1 cellular context compared by ENCODE assay signal in genomic region chr3:45082139-45082538, GRCh38.
TF ChIP-seq lines count a peak whose summit lies in the region.

No MANE protein-coding gene starts in this region.

TF ChIP-seq in GM23338, 12 proteins besides CTCF, POLR2A, EP300 and RAD21 (continued from another document):
- TF ChIP-seq, protein P1, sequence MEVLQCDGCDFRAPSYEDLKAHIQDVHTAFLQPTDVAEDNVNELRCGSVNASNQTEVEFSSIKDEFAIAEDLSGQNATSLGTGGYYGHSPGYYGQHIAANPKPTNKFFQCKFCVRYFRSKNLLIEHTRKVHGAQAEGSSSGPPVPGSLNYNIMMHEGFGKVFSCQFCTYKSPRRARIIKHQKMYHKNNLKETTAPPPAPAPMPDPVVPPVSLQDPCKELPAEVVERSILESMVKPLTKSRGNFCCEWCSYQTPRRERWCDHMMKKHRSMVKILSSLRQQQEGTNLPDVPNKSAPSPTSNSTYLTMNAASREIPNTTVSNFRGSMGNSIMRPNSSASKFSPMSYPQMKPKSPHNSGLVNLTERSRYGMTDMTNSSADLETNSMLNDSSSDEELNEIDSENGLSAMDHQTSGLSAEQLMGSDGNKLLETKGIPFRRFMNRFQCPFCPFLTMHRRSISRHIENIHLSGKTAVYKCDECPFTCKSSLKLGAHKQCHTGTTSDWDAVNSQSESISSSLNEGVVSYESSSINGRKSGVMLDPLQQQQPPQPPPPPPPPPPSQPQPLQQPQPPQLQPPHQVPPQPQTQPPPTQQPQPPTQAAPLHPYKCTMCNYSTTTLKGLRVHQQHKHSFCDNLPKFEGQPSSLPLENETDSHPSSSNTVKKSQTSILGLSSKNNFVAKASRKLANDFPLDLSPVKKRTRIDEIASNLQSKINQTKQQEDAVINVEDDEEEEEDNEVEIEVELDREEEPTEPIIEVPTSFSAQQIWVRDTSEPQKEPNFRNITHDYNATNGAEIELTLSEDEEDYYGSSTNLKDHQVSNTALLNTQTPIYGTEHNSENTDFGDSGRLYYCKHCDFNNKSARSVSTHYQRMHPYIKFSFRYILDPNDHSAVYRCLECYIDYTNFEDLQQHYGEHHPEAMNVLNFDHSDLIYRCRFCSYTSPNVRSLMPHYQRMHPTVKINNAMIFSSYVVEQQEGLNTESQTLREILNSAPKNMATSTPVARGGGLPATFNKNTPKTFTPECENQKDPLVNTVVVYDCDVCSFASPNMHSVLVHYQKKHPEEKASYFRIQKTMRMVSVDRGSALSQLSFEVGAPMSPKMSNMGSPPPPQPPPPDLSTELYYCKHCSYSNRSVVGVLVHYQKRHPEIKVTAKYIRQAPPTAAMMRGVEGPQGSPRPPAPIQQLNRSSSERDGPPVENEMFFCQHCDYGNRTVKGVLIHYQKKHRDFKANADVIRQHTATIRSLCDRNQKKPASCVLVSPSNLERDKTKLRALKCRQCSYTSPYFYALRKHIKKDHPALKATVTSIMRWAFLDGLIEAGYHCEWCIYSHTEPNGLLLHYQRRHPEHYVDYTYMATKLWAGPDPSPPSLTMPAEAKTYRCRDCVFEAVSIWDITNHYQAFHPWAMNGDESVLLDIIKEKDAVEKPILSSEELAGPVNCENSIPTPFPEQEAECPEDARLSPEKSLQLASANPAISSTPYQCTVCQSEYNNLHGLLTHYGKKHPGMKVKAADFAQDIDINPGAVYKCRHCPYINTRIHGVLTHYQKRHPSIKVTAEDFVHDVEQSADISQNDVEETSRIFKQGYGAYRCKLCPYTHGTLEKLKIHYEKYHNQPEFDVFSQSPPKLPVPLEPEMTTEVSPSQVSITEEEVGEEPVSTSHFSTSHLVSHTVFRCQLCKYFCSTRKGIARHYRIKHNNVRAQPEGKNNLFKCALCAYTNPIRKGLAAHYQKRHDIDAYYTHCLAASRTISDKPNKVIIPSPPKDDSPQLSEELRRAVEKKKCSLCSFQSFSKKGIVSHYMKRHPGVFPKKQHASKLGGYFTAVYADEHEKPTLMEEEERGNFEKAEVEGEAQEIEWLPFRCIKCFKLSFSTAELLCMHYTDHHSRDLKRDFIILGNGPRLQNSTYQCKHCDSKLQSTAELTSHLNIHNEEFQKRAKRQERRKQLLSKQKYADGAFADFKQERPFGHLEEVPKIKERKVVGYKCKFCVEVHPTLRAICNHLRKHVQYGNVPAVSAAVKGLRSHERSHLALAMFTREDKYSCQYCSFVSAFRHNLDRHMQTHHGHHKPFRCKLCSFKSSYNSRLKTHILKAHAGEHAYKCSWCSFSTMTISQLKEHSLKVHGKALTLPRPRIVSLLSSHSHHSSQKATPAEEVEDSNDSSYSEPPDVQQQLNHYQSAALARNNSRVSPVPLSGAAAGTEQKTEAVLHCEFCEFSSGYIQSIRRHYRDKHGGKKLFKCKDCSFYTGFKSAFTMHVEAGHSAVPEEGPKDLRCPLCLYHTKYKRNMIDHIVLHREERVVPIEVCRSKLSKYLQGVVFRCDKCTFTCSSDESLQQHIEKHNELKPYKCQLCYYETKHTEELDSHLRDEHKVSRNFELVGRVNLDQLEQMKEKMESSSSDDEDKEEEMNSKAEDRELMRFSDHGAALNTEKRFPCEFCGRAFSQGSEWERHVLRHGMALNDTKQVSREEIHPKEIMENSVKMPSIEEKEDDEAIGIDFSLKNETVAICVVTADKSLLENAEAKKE (CRISPR knock-in tag; IDR thresholded peaks at IDR 0.05): no peak
TF ChIP-seq in GM23338: peak in this region for 0.
